ENCODE assay signal across 8 cellular contexts in the genomic region with DNA sequence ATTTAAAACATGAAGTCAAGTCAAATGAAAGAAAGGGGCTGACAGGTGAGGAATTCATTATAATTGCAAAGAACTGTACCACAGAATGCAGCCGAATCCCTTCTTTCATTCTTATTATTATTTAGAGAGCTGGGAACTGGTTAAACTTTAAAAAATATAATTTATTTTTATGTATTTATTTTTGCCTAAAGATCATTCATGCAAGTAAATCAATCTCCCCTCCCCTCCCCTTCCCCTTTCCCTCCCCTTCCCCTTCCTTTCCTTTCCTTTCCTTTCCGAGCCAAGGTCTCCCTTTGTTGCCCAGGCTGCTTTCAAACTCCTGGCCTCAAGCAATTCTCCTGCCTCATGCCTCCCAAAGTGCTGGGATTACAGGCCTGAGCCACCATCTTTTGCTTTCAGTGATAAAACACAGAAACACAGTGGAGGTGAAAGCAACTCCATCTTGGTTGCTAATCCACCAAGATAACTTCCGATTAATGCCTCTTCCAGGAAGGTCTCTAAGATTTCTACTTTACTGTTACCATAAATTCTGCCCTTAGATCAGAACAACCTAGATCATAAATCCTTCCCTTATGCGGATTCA. TPM values are rescaled to one million over a fixed set of nuclear protein-coding genes. Genes with fewer than 3 reads are reported as not detected.
A peak's percentile ranks its signal among the peaks of the same experiment; 100 is the strongest.
DNase-seq lines count a peak whose midpoint lies in the region; ATAC-seq and TF ChIP-seq lines count a peak whose summit lies in the region.

No MANE protein-coding gene starts in this region.

- no peak overlapping the region for H3K14ac ChIP-seq in mesenchymal stem cell (ENCODE audit: low read length in 2 of 2)

- no peak overlapping the region for H3K23ac ChIP-seq in mesenchymal stem cell (ENCODE audit: low read length in 2 of 2)

- no peak overlapping the region for H4K91ac ChIP-seq in mesenchymal stem cell (ENCODE audit: low read length)

- peaks cover 73% of the 10 kb centered on the region for H3K4me1 Mint-ChIP-seq in activated naive CD4-positive, alpha-beta T cell treated with anti-CD3 and anti-CD28 coated beads for 36 hours (ENCODE audit: low read depth)
- H3K4me1 Mint-ChIP-seq in activated naive CD8-positive, alpha-beta T cell treated with anti-CD3 and anti-CD28 coated beads, Interleukin-2, amount 50 U/mL, for 24 hours, result peaks cover 90% of the 10 kb centered on the region

- DNase-seq in activated naive CD4-positive, alpha-beta T cell treated with anti-CD3 and anti-CD28 coated beads for 36 hours, result no peak
- no peak for DNase-seq in activated naive CD4-positive, alpha-beta T cell treated with anti-CD3 and anti-CD28 coated beads, Interleukin-2, amount 50 U/mL, for 16 hours
- DNase-seq in activated naive CD8-positive, alpha-beta T cell treated with anti-CD3 and anti-CD28 coated beads, Interleukin-2, amount 50 U/mL, for 24 hours, result no peak
- DNase-seq in mesenchymal stem cell (no peak), tibial artery (peak in 1 of 2 donors; percentile 15), HuH-7 (ENCODE audit: low spot score) (no peak), NCI-H187 treated with DMSO at 0.1 percent for 48 hours (lab: John Stamatoyannopoulos, UW) (no peak), ACHN (no peak)

- H3K36me3 ChIP-seq in mesenchymal stem cell (ENCODE audit: control insufficient read depth in 1 of 2, insufficient read depth in 2 of 2, low read depth in 1 of 2, low read length in 2 of 2), result no peaks in the 10 kb centered on the region
- no peaks in the 10 kb centered on the region for H3K36me3 ChIP-seq in tibial artery

- ATAC-seq in activated naive CD8-positive, alpha-beta T cell treated with anti-CD3 and anti-CD28 coated beads, Interleukin-2, amount 50 U/mL, for 24 hours, result no peak

- peak overlapping the region in 1 of 2 experiments; percentile 28 for H3K18ac ChIP-seq in mesenchymal stem cell (ENCODE audit: low read depth in 1 of 2, low read length in 2 of 2)

- no peak overlapping the region for H2BK15ac ChIP-seq in mesenchymal stem cell (ENCODE audit: low read depth, poor library complexity, severe bottlenecking)

- no peak overlapping the region for H2BK5ac ChIP-seq in mesenchymal stem cell (ENCODE audit: low read depth, low read length, poor library complexity, severe bottlenecking)

- no peaks in the 10 kb centered on the region for H3K27me3 ChIP-seq in mesenchymal stem cell (ENCODE audit: control insufficient read depth in 1 of 2, insufficient read depth in 1 of 2, low read length in 2 of 2)
- H3K27me3 ChIP-seq in tibial artery, result no peaks in the 10 kb centered on the region

- H3K9me3 ChIP-seq in mesenchymal stem cell (ENCODE audit: control insufficient read depth, low read length) (no peaks in the 10 kb centered on the region), tibial artery (no peaks in the 10 kb centered on the region)

- 91% methylated on average over 3 of the region's 4 CpGs for WGBS in mesenchymal stem cell

- H4K8ac ChIP-seq in mesenchymal stem cell (ENCODE audit: low read length), result no peak overlapping the region

- H3K36me3 Mint-ChIP-seq in activated naive CD4-positive, alpha-beta T cell treated with anti-CD3 and anti-CD28 coated beads for 36 hours (ENCODE audit: low read depth), result peaks cover 3% of the 10 kb centered on the region
- H3K36me3 Mint-ChIP-seq in activated naive CD8-positive, alpha-beta T cell treated with anti-CD3 and anti-CD28 coated beads, Interleukin-2, amount 50 U/mL, for 24 hours (ENCODE audit: low read depth), result peaks cover 3% of the 10 kb centered on the region

- H3K9ac ChIP-seq in mesenchymal stem cell (ENCODE audit: low read length), result peak overlapping the region; percentile 100

- no peak overlapping the region for H2BK120ac ChIP-seq in mesenchymal stem cell (ENCODE audit: low read depth, low read length)

- H3K4ac ChIP-seq in mesenchymal stem cell (ENCODE audit: low read depth in 1 of 2, low read length in 2 of 2), result no peak overlapping the region

- CTCF ChIA-PET in activated naive CD4-positive, alpha-beta T cell treated with anti-CD3 and anti-CD28 coated beads for 36 hours (lab: Charles Lee), result interaction anchor here (1.4 to 9.2 kb wide), 3 partner anchors 14 to 19 kb away, joined by 4 to 113 read pairs (median 24); no protein-coding TSS in a partner anchor

- TF ChIP-seq CTCF in tibial artery (IDR thresholded peaks at IDR 0.05), result no peak

- in situ Hi-C loops in ACHN (cut with HindIII; ENCODE audit: low pct_ligation_motif_present, low pct_unique_long_range_greater_than_20kb, low sequenced_read_pairs), result no loop called here

- H3K4me3 ChIP-seq in mesenchymal stem cell (ENCODE audit: insufficient read depth in 1 of 2, low read depth in 1 of 2, low read length in 2 of 2), result peak overlapping the region in 1 of 2 experiments; percentile 58
- H3K4me3 ChIP-seq in tibial artery, result no peak overlapping the region

- H3K27ac ChIP-seq in mesenchymal stem cell (ENCODE audit: low read length, poor library complexity, severe bottlenecking), result peak overlapping the region; percentile 21
- H3K27ac ChIP-seq in tibial artery, result peak overlapping the region; percentile 97 to 100

- no peak overlapping the region for H2AFZ ChIP-seq in mesenchymal stem cell (ENCODE audit: low read depth, low read length)

- H3K4me3 Mint-ChIP-seq in activated naive CD4-positive, alpha-beta T cell treated with anti-CD3 and anti-CD28 coated beads for 36 hours, result peak overlapping the region; percentile 74
- peak overlapping the region; percentile 81 for H3K4me3 Mint-ChIP-seq in activated naive CD8-positive, alpha-beta T cell treated with anti-CD3 and anti-CD28 coated beads, Interleukin-2, amount 50 U/mL, for 24 hours

- no peaks in the 10 kb centered on the region for H3K79me1 ChIP-seq in mesenchymal stem cell (replicated peaks; ENCODE audit: low read length, poor library complexity, severe bottlenecking)

- peak overlapping the region; percentile 100 for H3K27ac Mint-ChIP-seq in activated naive CD4-positive, alpha-beta T cell treated with anti-CD3 and anti-CD28 coated beads for 36 hours
- H3K27ac Mint-ChIP-seq in activated naive CD8-positive, alpha-beta T cell treated with anti-CD3 and anti-CD28 coated beads, Interleukin-2, amount 50 U/mL, for 24 hours, result peak overlapping the region; percentile 98

- H2BK12ac ChIP-seq in mesenchymal stem cell (ENCODE audit: low read length in 2 of 2), result peak overlapping the region in 1 of 2 experiments; percentile 29

- peak overlapping the region; percentile 68 for H2AK5ac ChIP-seq in mesenchymal stem cell (ENCODE audit: low read length, severe bottlenecking)

- H3K4me1 ChIP-seq in mesenchymal stem cell (ENCODE audit: control insufficient read depth, insufficient read depth, low read depth, low read length), result peaks cover 22% of the 10 kb centered on the region
- peaks cover 0 to 55% (median 35%) of the 10 kb centered on the region in 4 donors for H3K4me1 ChIP-seq in tibial artery

- no peaks in the 10 kb centered on the region for H3K27me3 Mint-ChIP-seq in activated naive CD4-positive, alpha-beta T cell treated with anti-CD3 and anti-CD28 coated beads for 36 hours (ENCODE audit: low read depth)
- H3K27me3 Mint-ChIP-seq in activated naive CD8-positive, alpha-beta T cell treated with anti-CD3 and anti-CD28 coated beads, Interleukin-2, amount 50 U/mL, for 24 hours, result peaks cover 3% of the 10 kb centered on the region

- intact Hi-C loops in activated naive CD4-positive, alpha-beta T cell treated with anti-CD3 and anti-CD28 coated beads for 36 hours (cut with micrococcal nuclease), result loop anchor here (1.0 to 2.0 kb wide), 2 partner anchors 14 to 208 kb away; no protein-coding TSS in a partner anchor
- intact Hi-C loops in tibial artery (cut with DNase I; ENCODE audit: low total_unique reads), result no loop called here

- no peak overlapping the region for H3K4me2 ChIP-seq in mesenchymal stem cell (ENCODE audit: low read length, poor library complexity, severe bottlenecking)

- H3K9me3 Mint-ChIP-seq in activated naive CD4-positive, alpha-beta T cell treated with anti-CD3 and anti-CD28 coated beads for 36 hours, result no peaks in the 10 kb centered on the region
- H3K9me3 Mint-ChIP-seq in activated naive CD8-positive, alpha-beta T cell treated with anti-CD3 and anti-CD28 coated beads, Interleukin-2, amount 50 U/mL, for 24 hours, result no peaks in the 10 kb centered on the region

RNA-seq across cellular contexts. Expression of a gene that starts 6.0 kb away (rescaled TPM):
- total RNA-seq in activated naive CD4-positive, alpha-beta T cell treated with anti-CD3 and anti-CD28 coated beads for 36 hours, result 1,000 to 10,000 TPM; 1,036 to 1,066 TPM
- polyA plus RNA-seq in mesenchymal stem cell (2013, experiment 1 of 2), result 1,267 TPM
- polyA plus RNA-seq in mesenchymal stem cell (2013, experiment 2 of 2), result 1,268 TPM

RNA-seq across cellular contexts. Expression of a gene that starts 56.8 kb away (rescaled TPM):
- total RNA-seq in activated naive CD4-positive, alpha-beta T cell treated with anti-CD3 and anti-CD28 coated beads for 36 hours, result 10 to 100 TPM; 18.2 to 18.3 TPM
- polyA plus RNA-seq in mesenchymal stem cell (2013, experiment 1 of 2), result 69.1 TPM
- polyA plus RNA-seq in mesenchymal stem cell (2013, experiment 2 of 2), result 62.0 TPM
